Comparison of ENCODE assay signal across 9 cellular contexts in the genomic region with DNA sequence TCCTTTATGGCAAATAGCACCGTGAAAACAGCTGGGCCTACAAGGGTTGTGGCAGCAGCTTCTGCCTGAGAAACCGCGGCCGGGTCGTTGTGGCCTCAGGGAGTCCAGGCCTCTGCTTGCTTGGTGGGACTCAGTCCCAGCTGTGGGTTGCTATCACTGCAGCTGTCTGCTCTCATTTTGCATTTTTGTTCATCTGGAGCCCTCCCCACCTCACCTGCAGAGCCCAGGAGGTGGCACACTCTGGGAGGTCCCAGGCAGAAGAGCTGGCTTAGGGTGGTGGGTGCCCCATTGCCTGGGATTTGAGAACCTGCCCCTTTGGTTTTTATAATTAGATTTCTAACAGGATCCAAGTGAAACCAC.
DNase-seq lines count a peak whose midpoint lies in the region; ATAC-seq and TF ChIP-seq lines count a peak whose summit lies in the region.
"Had no signal": no experiment of that assay in that cellular context is flagged by ENCODE, and none has a peak within 500 bp of the region (broad histone marks: within the 10 kb centered on the region; RNA-seq: fewer than 3 reads in every experiment).

No MANE protein-coding gene starts in this region.

- DNase-seq in T-helper 2 cell treated with Interferon-gamma antibody and Interleukin-4, amounts not matched to agents 5 μg/mL and 100 μg/mL, for 36 hours (ENCODE audit: low spot score), result peak; percentile 41
- DNase-seq in natural killer cell (peak; percentile 26), 8988T (no peak), NCI-H345 (lab: John Stamatoyannopoulos, UW) (no peak), anterior cingulate cortex (lab: John Stamatoyannopoulos, UW) (no peak), NCI-H526 (lab: John Stamatoyannopoulos, UW) (no peak)
- DNase-seq: NCI-H510A had no signal

- intact Hi-C loops in natural killer cell (cut with micrococcal nuclease), result no loop called here

- ATAC-seq in GM19025 (IDR thresholded peaks at IDR 0.05; ENCODE audit: low read depth, unreplicated experiment) (peak; percentile 42), HG02798 (IDR thresholded peaks at IDR 0.05; ENCODE audit: poor library complexity, unreplicated experiment) (peak; percentile 72), natural killer cell (peak; percentile 42 to 62 (median 54))

- H3K9me3 Mint-ChIP-seq in T-helper 2 cell treated with Interferon-gamma antibody and Interleukin-4, amounts not matched to agents 5 μg/mL and 100 μg/mL, for 36 hours, result no peaks in the 10 kb centered on the region
- no peaks in the 10 kb centered on the region for H3K9me3 Mint-ChIP-seq in natural killer cell

- H3K4me1 Mint-ChIP-seq in T-helper 2 cell treated with Interferon-gamma antibody and Interleukin-4, amounts not matched to agents 5 μg/mL and 100 μg/mL, for 36 hours (ENCODE audit: low read depth), result peaks cover 80% of the 10 kb centered on the region
- peaks cover 22 to 25% of the 10 kb centered on the region in 2 donors for H3K4me1 Mint-ChIP-seq in natural killer cell

- H3K4me3 Mint-ChIP-seq in T-helper 2 cell treated with Interferon-gamma antibody and Interleukin-4, amounts not matched to agents 5 μg/mL and 100 μg/mL, for 36 hours, result peak overlapping the region; percentile 79
- peak overlapping the region; percentile 68 for H3K4me3 Mint-ChIP-seq in natural killer cell

- peak overlapping the region; percentile 97 for H3K27ac Mint-ChIP-seq in T-helper 2 cell treated with Interferon-gamma antibody and Interleukin-4, amounts not matched to agents 5 μg/mL and 100 μg/mL, for 36 hours
- H3K27ac Mint-ChIP-seq in natural killer cell, result peak overlapping the region; percentile 77 to 84

- no peak for TF ChIP-seq CTCF in natural killer cell (IDR thresholded peaks at IDR 0.05)

- H3K36me3 Mint-ChIP-seq in T-helper 2 cell treated with Interferon-gamma antibody and Interleukin-4, amounts not matched to agents 5 μg/mL and 100 μg/mL, for 36 hours (ENCODE audit: low read depth), result peaks cover 8% of the 10 kb centered on the region
- no peaks in the 10 kb centered on the region for H3K36me3 Mint-ChIP-seq in natural killer cell

- H3K27me3 Mint-ChIP-seq in T-helper 2 cell treated with Interferon-gamma antibody and Interleukin-4, amounts not matched to agents 5 μg/mL and 100 μg/mL, for 36 hours (ENCODE audit: low read depth), result no peaks in the 10 kb centered on the region
- peaks cover 13 to 18% of the 10 kb centered on the region in 2 donors for H3K27me3 Mint-ChIP-seq in natural killer cell (ENCODE audit: low read depth in 2 of 2)

Comparison
In these comparisons a context has a peak if more than half of its experiments do, and no peak if none do; other contexts are left out.
1. DNase-seq: peak in T-helper 2 cell treated with Interferon-gamma antibody and Interleukin-4, amounts not matched to agents 5 μg/mL and 100 μg/mL, for 36 hours (single experiment) and natural killer cell (single experiment); none in 8988T (single experiment), NCI-H345 (single experiment), anterior cingulate cortex (0 of 58) and NCI-H526 (0 of 2).
2. Peak in every context shown above with its lines, with median percentiles within 50 percentile points of each other: ATAC-seq.